In genomic region chr10:22597142-22597541, GRCh38 we compare ENCODE assay signal across 8 cellular contexts.
A peak's percentile ranks its signal among the peaks of the same experiment; 100 is the strongest.
DNase-seq lines count a peak whose midpoint lies in the region; ATAC-seq and TF ChIP-seq lines count a peak whose summit lies in the region.

No MANE protein-coding gene starts in this region.

- peaks cover 7% of the 10 kb centered on the region for H3K4me1 Mint-ChIP-seq in Caco-2 (ENCODE audit: low read depth, unreplicated experiment)

- no peaks in the 10 kb centered on the region for H3K9me3 Mint-ChIP-seq in Caco-2 (ENCODE audit: unreplicated experiment)

- H3K36me3 ChIP-seq in upper lobe of right lung (peaks cover 9% of the 10 kb centered on the region), Caco-2 (ENCODE audit: control insufficient read depth, insufficient read depth, low read length) (no peaks in the 10 kb centered on the region), breast epithelium (no peaks in the 10 kb centered on the region)

- TF ChIP-seq CTCF in cardiac fibroblast (IDR thresholded peaks at IDR 0.05; ENCODE audit: low read depth, low read length) (no peak), upper lobe of right lung (IDR thresholded peaks at IDR 0.05) (no peak), Caco-2 (IDR thresholded peaks at IDR 0.05; ENCODE audit: insufficient read depth in 1 of 2, low read depth in 1 of 2, low read length in 1 of 2, severe bottlenecking in 1 of 2, unreplicated experiment in 1 of 2) (no peak), breast epithelium (IDR thresholded peaks at IDR 0.05) (no peak)

- H3K4me3 Mint-ChIP-seq in Caco-2 (ENCODE audit: unreplicated experiment), result no peak overlapping the region

- WGBS in right cardiac atrium, result 64% methylated on average over 5 of the region's 5 CpGs

- POLR2A ChIA-PET in Caco-2 (lab: Charles Lee), result no interaction called here

- H3K4me1 ChIP-seq in right cardiac atrium (ENCODE audit: control insufficient read depth, insufficient read depth, low read length) (peaks cover 4% of the 10 kb centered on the region), upper lobe of right lung (peaks cover 8% of the 10 kb centered on the region), Caco-2 (no peaks in the 10 kb centered on the region), breast epithelium (no peaks in the 10 kb centered on the region)

- intact Hi-C loops in Right ventricle myocardium superior (cut with DNase I), result no loop called here
- intact Hi-C loops in right cardiac atrium (cut with DNase I), result no loop called here
- intact Hi-C loops in upper lobe of right lung (cut with DNase I), result no loop called here
- intact Hi-C loops in Caco-2 (cut with micrococcal nuclease; ENCODE audit: unreplicated experiment), result no loop called here
- intact Hi-C loops in breast epithelium (cut with DNase I; ENCODE audit: low total_unique reads), result no loop called here

- ATAC-seq in Right ventricle myocardium superior (ENCODE audit: poor library complexity) (peak; percentile 15), right cardiac atrium (no peak), HG03097 (IDR thresholded peaks at IDR 0.05; ENCODE audit: low FRiP score, unreplicated experiment) (peak; percentile 42), upper lobe of right lung (peak; percentile 56)

- no TSS peak for BruUV-seq in Caco-2 (replicated peaks; lab: Mats Ljungman, UMichigan)

- no peaks in the 10 kb centered on the region for H3K27me3 ChIP-seq in right cardiac atrium (ENCODE audit: control insufficient read depth, insufficient read depth)
- no peaks in the 10 kb centered on the region for H3K27me3 ChIP-seq in upper lobe of right lung
- no peaks in the 10 kb centered on the region for H3K27me3 ChIP-seq in Caco-2 (replicated peaks; ENCODE audit: control insufficient read depth, insufficient read depth, low read length)
- H3K27me3 ChIP-seq in breast epithelium, result no peaks in the 10 kb centered on the region

- H3K27ac ChIP-seq in right cardiac atrium (ENCODE audit: low read length) (no peak overlapping the region), upper lobe of right lung (no peak overlapping the region), breast epithelium (no peak overlapping the region)

- H3K27ac Mint-ChIP-seq in Caco-2 (ENCODE audit: unreplicated experiment), result no peak overlapping the region

- TF ChIP-seq POLR2A in breast epithelium (IDR thresholded peaks at IDR 0.05), result no peak

- DNase-seq in Right ventricle myocardium superior, result no peak
- DNase-seq in right cardiac atrium, result no peak
- DNase-seq in cardiac fibroblast (ENCODE audit: low read depth in 2 of 2), result peak; percentile 25 to 48
- DNase-seq in upper lobe of right lung, result no peak
- no peak for DNase-seq in NOMO-1 treated with dmso at 0.1 percent for 144 hours (lab: John Stamatoyannopoulos, UW; ENCODE audit: unreplicated experiment)
- DNase-seq in Caco-2, result no peak
- no peak for DNase-seq in breast epithelium (ENCODE audit: low spot score in 2 of 2)

- CTCF ChIA-PET in Caco-2 (lab: Charles Lee), result no interaction called here

- H3K9me3 ChIP-seq in right cardiac atrium (ENCODE audit: control insufficient read depth, low read length) (no peaks in the 10 kb centered on the region), upper lobe of right lung (no peaks in the 10 kb centered on the region), Caco-2 (no peaks in the 10 kb centered on the region), breast epithelium (no peaks in the 10 kb centered on the region)

- no peaks in the 10 kb centered on the region for H3K27me3 Mint-ChIP-seq in Caco-2 (ENCODE audit: insufficient read depth, unreplicated experiment)

- no peak overlapping the region for H3K4me3 ChIP-seq in right cardiac atrium (ENCODE audit: low read length)
- H3K4me3 ChIP-seq in cardiac fibroblast (replicated peaks in 1 of 2; ENCODE audit: low read depth in 2 of 2, low read length in 2 of 2), result no peak overlapping the region
- H3K4me3 ChIP-seq in upper lobe of right lung, result no peak overlapping the region
- no peak overlapping the region for H3K4me3 ChIP-seq in Caco-2 (ENCODE audit: low read depth, low read length)
- no peak overlapping the region for H3K4me3 ChIP-seq in breast epithelium

- peaks cover 16% of the 10 kb centered on the region for H3K36me3 Mint-ChIP-seq in Caco-2 (ENCODE audit: insufficient read depth, unreplicated experiment)

Comparison
In these comparisons a context has a peak if more than half of its experiments do, and no peak if none do; other contexts are left out.
1. ATAC-seq: peak in Right ventricle myocardium superior (single experiment), HG03097 (single experiment) and upper lobe of right lung (single experiment); none in right cardiac atrium (0 of 2).
2. DNase-seq: peak in cardiac fibroblast (2 of 2); none in Right ventricle myocardium superior (single experiment), right cardiac atrium (0 of 3), upper lobe of right lung (single experiment), NOMO-1 treated with dmso at 0.1 percent for 144 hours (single experiment), Caco-2 (0 of 2) and breast epithelium (0 of 2).